In genomic region chr14:77760381-77761204, GRCh38 we compare ENCODE assay signal across 8 cellular contexts. TPM values are rescaled to one million over a fixed set of nuclear protein-coding genes. Genes with fewer than 3 reads are reported as not detected.
DNase-seq lines count a peak whose midpoint lies in the region; ATAC-seq and TF ChIP-seq lines count a peak whose summit lies in the region.

SNW1 (minus strand) TSS chr14:77761156; CDS start chr14:77761127, 29 bp downstream.

- H3K9me3 Mint-ChIP-seq in activated CD4-positive, alpha-beta memory T cell treated with anti-CD3 and anti-CD28 coated beads, Interleukin-2, amount 10 ng/mL, durations not matched to agents 7 days and 5 days: no peaks in the 10 kb centered on the region

- CTCF ChIA-PET in activated CD4-positive, alpha-beta memory T cell treated with anti-CD3 and anti-CD28 coated beads, Interleukin-2, amount 10 ng/mL, durations not matched to agents 7 days and 5 days (lab: Charles Lee): interaction anchor here (0.9 to 3.0 kb wide), 2 partner anchors 34 to 40 kb away, joined by 3 to 7 read pairs; partner anchors contain the start of gene ADCK1

- peak; percentile 93 for ATAC-seq in GM18873 (IDR thresholded peaks at IDR 0.05; ENCODE audit: low FRiP score, unreplicated experiment)
- peak; percentile 95 for ATAC-seq in HG03139 (IDR thresholded peaks at IDR 0.05; ENCODE audit: unreplicated experiment)

- WGBS in lower leg skin, 2 donors: 0 to 1% methylated on average over 58 to 60 of the region's 60 CpGs

- TF ChIP-seq CTCF in AG09309 (IDR thresholded peaks at IDR 0.05; ENCODE audit: control insufficient read depth, insufficient read depth, low read depth, low read length, missing control alignments) (peak; percentile 3), lower leg skin (IDR thresholded peaks at IDR 0.05) (no peak)

- intact Hi-C loops in lower leg skin (cut with DNase I; ENCODE audit: low total_unique reads): no loop called here

- H3K4me3 ChIP-seq in AG09309 (ENCODE audit: control insufficient read depth, low read depth, low read length) (peak within 1 kb of the TSS; percentile 71), lower leg skin (ENCODE audit: low read depth, poor library complexity, severe bottlenecking) (peak within 1 kb of the TSS; percentile 89)

- POLR2A ChIA-PET in activated CD4-positive, alpha-beta memory T cell treated with anti-CD3 and anti-CD28 coated beads, Interleukin-2, amount 10 ng/mL, durations not matched to agents 7 days and 5 days (lab: Charles Lee): interaction anchor here (0.7 to 2.9 kb wide), 14 partner anchors 9 to 440 kb away, joined by 3 to 29 read pairs (median 4); partner anchors contain the start of genes ADCK1, ALKBH1, GSTZ1 and POMT2

- DNase-seq in AG09309 (ENCODE audit: low read depth) (no peak), NCI-H510A treated with DMSO at 0.1 percent for 48 hours (lab: John Stamatoyannopoulos, UW) (peak; percentile 41), ecto neural progenitor cell (ENCODE audit: low spot score) (peak; percentile 92), lower leg skin (ENCODE audit: low spot score in 2 of 2) (peak; percentile 94 to 98)
- peak; percentile 93 for DNase-seq in activated CD4-positive, alpha-beta memory T cell treated with anti-CD3 and anti-CD28 coated beads, Interleukin-2, amount 10 ng/mL, durations not matched to agents 7 days and 5 days
- DNase-seq in stimulated activated CD4-positive, alpha-beta T cell treated with anti-CD3 and anti-CD28 coated beads, Interleukin-4, amount 100 ng/mL, for 48 hours (ENCODE audit: low read depth in 2 of 2): peak; percentile 80 to 88

- H3K27ac Mint-ChIP-seq in activated CD4-positive, alpha-beta memory T cell treated with anti-CD3 and anti-CD28 coated beads, Interleukin-2, amount 10 ng/mL, durations not matched to agents 7 days and 5 days: peak within 1 kb of the TSS; percentile 93

- H3K36me3 Mint-ChIP-seq in activated CD4-positive, alpha-beta memory T cell treated with anti-CD3 and anti-CD28 coated beads, Interleukin-2, amount 10 ng/mL, durations not matched to agents 7 days and 5 days (ENCODE audit: low read depth): peaks cover 26% of the 10 kb centered on the region

- H3K4me1 Mint-ChIP-seq in activated CD4-positive, alpha-beta memory T cell treated with anti-CD3 and anti-CD28 coated beads, Interleukin-2, amount 10 ng/mL, durations not matched to agents 7 days and 5 days: peaks cover 41% of the 10 kb centered on the region

- TF ChIP-seq POLR2A in lower leg skin (IDR thresholded peaks at IDR 0.05): peak in 1 of 2 donors; percentile 87

- H3K4me3 Mint-ChIP-seq in activated CD4-positive, alpha-beta memory T cell treated with anti-CD3 and anti-CD28 coated beads, Interleukin-2, amount 10 ng/mL, durations not matched to agents 7 days and 5 days: peak within 1 kb of the TSS; percentile 95

- H3K27me3 Mint-ChIP-seq in activated CD4-positive, alpha-beta memory T cell treated with anti-CD3 and anti-CD28 coated beads, Interleukin-2, amount 10 ng/mL, durations not matched to agents 7 days and 5 days: no peaks in the 10 kb centered on the region

RNA-seq across cellular contexts. Expression of gene SNW1, which starts in this region (rescaled TPM):
- total RNA-seq in activated CD4-positive, alpha-beta memory T cell treated with anti-CD3 and anti-CD28 coated beads, Interleukin-2, amount 10 ng/mL, durations not matched to agents 7 days and 5 days: 100 to 1,000 TPM; 117 to 120 TPM
- total RNA-seq in lower leg skin: 10 to 100 TPM; 46.7 to 62.8 (median 58.0) TPM
